ENCODE assay signal across 19 cellular contexts in the genomic region with DNA sequence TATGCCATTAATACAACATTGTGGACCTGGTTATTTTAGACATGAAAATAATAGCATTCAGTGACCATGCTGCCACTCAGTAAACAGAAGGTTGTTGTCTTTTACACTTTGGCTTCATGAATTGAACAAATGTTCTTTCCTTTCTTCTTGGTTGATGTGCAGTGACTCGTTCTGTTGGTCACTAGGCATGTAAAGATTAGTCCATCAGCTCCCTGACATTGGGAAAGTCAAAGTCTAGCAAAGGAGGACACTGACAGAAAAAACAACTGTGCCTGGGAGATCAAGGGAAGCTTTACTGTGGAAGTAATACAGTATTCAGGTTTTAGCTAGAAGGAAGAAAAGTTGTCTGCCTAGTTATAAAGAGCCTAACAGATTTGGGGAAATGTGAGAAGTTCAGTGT. TPM values are rescaled to one million over a fixed set of nuclear protein-coding genes. Genes with fewer than 3 reads are reported as not detected.
A peak's percentile ranks its signal among the peaks of the same experiment; 100 is the strongest.
DNase-seq lines count a peak whose midpoint lies in the region; TF ChIP-seq lines count a peak whose summit lies in the region.
"Had no signal": no experiment of that assay in that cellular context is flagged by ENCODE, and none has a peak within 500 bp of the region (broad histone marks: within the 10 kb centered on the region; RNA-seq: fewer than 3 reads in every experiment).

No MANE protein-coding gene starts in this region.

- no peaks in the 10 kb centered on the region for H3K9me3 ChIP-seq in thyroid gland
- H3K9me3 ChIP-seq: Caco-2 had no signal

- H3K9me3 Mint-ChIP-seq in MCF 10A (ENCODE audit: unreplicated experiment) (no peaks in the 10 kb centered on the region), nephron (no peaks in the 10 kb centered on the region), glutamatergic neuron (ENCODE audit: unreplicated experiment) (no peaks in the 10 kb centered on the region)
- H3K9me3 Mint-ChIP-seq in activated naive CD4-positive, alpha-beta T cell treated with anti-CD3 and anti-CD28 coated beads, Interleukin-2, amount 10 ng/mL, durations not matched to agents 7 days and 5 days: peaks cover 1% of the 10 kb centered on the region
- H3K9me3 Mint-ChIP-seq: CD4-positive, alpha-beta T cell; GM23338; HFFc6 had no signal

- no peak for DNase-seq in MCF 10A (ENCODE audit: unreplicated experiment)
- peak; percentile 16 for DNase-seq in fibroblast of mammary gland (ENCODE audit: low read depth)
- DNase-seq in thyroid gland: no peak
- DNase-seq in activated naive CD4-positive, alpha-beta T cell treated with anti-CD3 and anti-CD28 coated beads, Interleukin-2, amount 10 ng/mL, durations not matched to agents 7 days and 5 days: no peak
- no peak for DNase-seq in iPS-NIHi7 (ENCODE audit: extremely low spot score)
- DNase-seq in glutamatergic neuron: no peak
- DNase-seq: ACHN; AML-193; Caco-2; CD4-positive, alpha-beta T cell; DMS79; GDM1; H7; HFFc6; IMR-90 had no signal

- no TSS peak for BruUV-seq in MCF 10A (replicated peaks; lab: Mats Ljungman, UMichigan)

- H3K27me3 Mint-ChIP-seq in MCF 10A (ENCODE audit: insufficient read depth, unreplicated experiment) (no peaks in the 10 kb centered on the region), nephron (ENCODE audit: low read depth) (no peaks in the 10 kb centered on the region), glutamatergic neuron (ENCODE audit: unreplicated experiment) (no peaks in the 10 kb centered on the region)
- no peaks in the 10 kb centered on the region for H3K27me3 Mint-ChIP-seq in activated naive CD4-positive, alpha-beta T cell treated with anti-CD3 and anti-CD28 coated beads, Interleukin-2, amount 10 ng/mL, durations not matched to agents 7 days and 5 days
- H3K27me3 Mint-ChIP-seq: CD4-positive, alpha-beta T cell had no signal

- H3K4me1 Mint-ChIP-seq in MCF 10A (ENCODE audit: insufficient read depth, unreplicated experiment) (peaks cover 36% of the 10 kb centered on the region), nephron (peaks cover 18% of the 10 kb centered on the region), glutamatergic neuron (ENCODE audit: low read depth, unreplicated experiment) (no peaks in the 10 kb centered on the region)
- H3K4me1 Mint-ChIP-seq in activated naive CD4-positive, alpha-beta T cell treated with anti-CD3 and anti-CD28 coated beads, Interleukin-2, amount 10 ng/mL, durations not matched to agents 7 days and 5 days: no peaks in the 10 kb centered on the region
- H3K4me1 Mint-ChIP-seq: GM23338 had no signal

- no peaks in the 10 kb centered on the region for H3K27me3 ChIP-seq in thyroid gland

- H3K36me3 ChIP-seq in thyroid gland: no peaks in the 10 kb centered on the region

- intact Hi-C loops in MCF 10A (cut with micrococcal nuclease): no loop called here
- intact Hi-C loops in thyroid gland (cut with DNase I): no loop called here

- POLR2A ChIA-PET in MCF 10A (lab: Yijun Ruan, JAX): interaction anchor here (1.2 kb wide), 2 partner anchors 8 to 9 kb away, joined by 3 read pairs; no protein-coding TSS in a partner anchor

- H3K27ac ChIP-seq in thyroid gland: peak overlapping the region; percentile 14 to 94 (median 92)
- H3K27ac ChIP-seq: C4-2B had no signal

- TF ChIP-seq CTCF in MCF 10A (IDR thresholded peaks at IDR 0.05; ENCODE audit: unreplicated experiment): no peak
- TF ChIP-seq CTCF in fibroblast of mammary gland (conservative IDR thresholded peaks at IDR 0.05; ENCODE audit: control insufficient read depth, insufficient read depth, low read depth, low read length): no peak
- TF ChIP-seq CTCF in nephron (IDR thresholded peaks at IDR 0.05; ENCODE audit: unreplicated experiment in 3 of 3): no peak
- no peak for TF ChIP-seq CTCF in thyroid gland (IDR thresholded peaks at IDR 0.05)
- TF ChIP-seq CTCF in glutamatergic neuron (IDR thresholded peaks at IDR 0.05; ENCODE audit: partially characterized antibody, unreplicated experiment): no peak

- H3K4me3 ChIP-seq in fibroblast of mammary gland (ENCODE audit: control insufficient read depth, low read depth, low read length) (no peak overlapping the region), thyroid gland (replicated peaks in 1 of 3) (peak overlapping the region in 1 of 3 donors; percentile 3)
- H3K4me3 ChIP-seq: GM23338 had no signal

- H3K4me3 Mint-ChIP-seq in MCF 10A (ENCODE audit: unreplicated experiment): no peak overlapping the region
- no peak overlapping the region for H3K4me3 Mint-ChIP-seq in nephron
- H3K4me3 Mint-ChIP-seq in activated naive CD4-positive, alpha-beta T cell treated with anti-CD3 and anti-CD28 coated beads, Interleukin-2, amount 10 ng/mL, durations not matched to agents 7 days and 5 days: no peak overlapping the region
- no peak overlapping the region for H3K4me3 Mint-ChIP-seq in glutamatergic neuron (ENCODE audit: unreplicated experiment)
- H3K4me3 Mint-ChIP-seq: CD4-positive, alpha-beta T cell; GM23338; HFFc6 had no signal

- peak overlapping the region; percentile 88 for H3K27ac Mint-ChIP-seq in MCF 10A (ENCODE audit: low read depth, unreplicated experiment)
- H3K27ac Mint-ChIP-seq in nephron: peak overlapping the region in 2 of 3 experiments; percentile 12 to 20
- no peak overlapping the region for H3K27ac Mint-ChIP-seq in activated naive CD4-positive, alpha-beta T cell treated with anti-CD3 and anti-CD28 coated beads, Interleukin-2, amount 10 ng/mL, durations not matched to agents 7 days and 5 days
- H3K27ac Mint-ChIP-seq in glutamatergic neuron (ENCODE audit: unreplicated experiment): no peak overlapping the region
- H3K27ac Mint-ChIP-seq: CD4-positive, alpha-beta T cell; GM23338; HFFc6 had no signal

- CTCF ChIA-PET in MCF 10A (lab: Yijun Ruan, JAX): no interaction called here
- CTCF ChIA-PET in activated naive CD4-positive, alpha-beta T cell treated with anti-CD3 and anti-CD28 coated beads, Interleukin-2, amount 10 ng/mL, durations not matched to agents 7 days and 5 days (lab: Charles Lee): no interaction called here

- WGBS in thyroid gland, 2 donors: 30 to 36% methylated on average over 1 of the region's 1 CpG

- H3K4me1 ChIP-seq in thyroid gland: peaks cover 8 to 39% of the 10 kb centered on the region in 2 donors

- H3K36me3 Mint-ChIP-seq in MCF 10A (ENCODE audit: insufficient read depth, unreplicated experiment): no peaks in the 10 kb centered on the region
- peaks cover 10% of the 10 kb centered on the region for H3K36me3 Mint-ChIP-seq in nephron (ENCODE audit: low read depth)
- no peaks in the 10 kb centered on the region for H3K36me3 Mint-ChIP-seq in activated naive CD4-positive, alpha-beta T cell treated with anti-CD3 and anti-CD28 coated beads, Interleukin-2, amount 10 ng/mL, durations not matched to agents 7 days and 5 days
- no peaks in the 10 kb centered on the region for H3K36me3 Mint-ChIP-seq in glutamatergic neuron (ENCODE audit: unreplicated experiment)

- TF ChIP-seq POLR2A in thyroid gland (IDR thresholded peaks at IDR 0.05): peak in 1 of 2 donors; percentile 23

RNA-seq across cellular contexts. Expression of a gene that starts 6.9 kb away (rescaled TPM):
- total RNA-seq in MCF 10A (2022) (0.42 TPM in 1 of 2 replicates, not detected in the other), thyroid gland (100 to 1,000 TPM; 296 to 403 (median 324) TPM), glutamatergic neuron (ENCODE audit: unreplicated experiment) (0.27 TPM)
- total RNA-seq: CD4-positive, alpha-beta T cell; Daoy; GM23338; HFFc6; IMR-90 had no signal

Comparison
In these comparisons a context has a peak if more than half of its experiments do, and no peak if none do; other contexts are left out.
1. H3K27ac Mint-ChIP-seq: peak in MCF 10A (single experiment) and nephron (2 of 3); none in activated naive CD4-positive, alpha-beta T cell treated with anti-CD3 and anti-CD28 coated beads, Interleukin-2, amount 10 ng/mL, durations not matched to agents 7 days and 5 days (single experiment) and glutamatergic neuron (single experiment).
2. RNA of a gene that starts 6.9 kb away (total RNA-seq): 296 to 403 TPM in thyroid gland; 0.42 TPM in MCF 10A and 0.27 TPM in glutamatergic neuron (single experiment); every median in the first group is over 100 times any median in the second.